Comparison of ENCODE assay signal across 17 cellular contexts in genomic region chr1:50766688-50767087, GRCh38.
DNase-seq lines count a peak whose midpoint lies in the region; ATAC-seq and TF ChIP-seq lines count a peak whose summit lies in the region.
"Had no signal": no experiment of that assay in that cellular context is flagged by ENCODE, and none has a peak within 500 bp of the region (broad histone marks: within the 10 kb centered on the region; RNA-seq: fewer than 3 reads in every experiment).

No MANE protein-coding gene starts in this region.

- H3K27ac Mint-ChIP-seq in activated naive CD8-positive, alpha-beta T cell treated with anti-CD3 and anti-CD28 coated beads, Interleukin-2, amount 10 ng/mL, durations not matched to agents 7 days and 5 days, result peak overlapping the region; percentile 30
- no peak overlapping the region for H3K27ac Mint-ChIP-seq in activated naive CD8-positive, alpha-beta T cell treated with anti-CD3 and anti-CD28 coated beads for 36 hours
- no peak overlapping the region for H3K27ac Mint-ChIP-seq in activated CD8-positive, alpha-beta T cell treated with anti-CD3 and anti-CD28 coated beads, Interleukin-2, amount 10 ng/mL, durations not matched to agents 7 days and 5 days
- H3K27ac Mint-ChIP-seq in memory B cell, result peak overlapping the region; percentile 7
- H3K27ac Mint-ChIP-seq in type B pancreatic cell, result peak overlapping the region; percentile 15
- H3K27ac Mint-ChIP-seq in glutamatergic neuron (ENCODE audit: unreplicated experiment), result no peak overlapping the region
- H3K27ac Mint-ChIP-seq: CD14-positive monocyte, IgD-negative memory B cell had no signal

- peaks cover 15% of the 10 kb centered on the region for H3K36me3 Mint-ChIP-seq in activated naive CD8-positive, alpha-beta T cell treated with anti-CD3 and anti-CD28 coated beads, Interleukin-2, amount 10 ng/mL, durations not matched to agents 7 days and 5 days
- H3K36me3 Mint-ChIP-seq in activated naive CD8-positive, alpha-beta T cell treated with anti-CD3 and anti-CD28 coated beads for 36 hours, result peaks cover 23% of the 10 kb centered on the region
- peaks cover 19% of the 10 kb centered on the region for H3K36me3 Mint-ChIP-seq in activated CD8-positive, alpha-beta T cell treated with anti-CD3 and anti-CD28 coated beads, Interleukin-2, amount 10 ng/mL, durations not matched to agents 7 days and 5 days (ENCODE audit: low read depth)
- H3K36me3 Mint-ChIP-seq in memory B cell, result peaks cover 16% of the 10 kb centered on the region
- peaks cover 5% of the 10 kb centered on the region for H3K36me3 Mint-ChIP-seq in type B pancreatic cell
- H3K36me3 Mint-ChIP-seq in glutamatergic neuron (ENCODE audit: unreplicated experiment), result peaks cover 5% of the 10 kb centered on the region

- POLR2A ChIA-PET in activated naive CD8-positive, alpha-beta T cell treated with anti-CD3 and anti-CD28 coated beads, Interleukin-2, amount 10 ng/mL, durations not matched to agents 7 days and 5 days (lab: Charles Lee), result no interaction called here
- POLR2A ChIA-PET in activated CD8-positive, alpha-beta T cell treated with anti-CD3 and anti-CD28 coated beads, Interleukin-2, amount 10 ng/mL, durations not matched to agents 7 days and 5 days (lab: Charles Lee), result no interaction called here

- no peak for ATAC-seq in activated naive CD8-positive, alpha-beta T cell treated with anti-CD3 and anti-CD28 coated beads, Interleukin-2, amount 10 ng/mL, durations not matched to agents 7 days and 5 days (ENCODE audit: low read depth)
- peak; percentile 33 for ATAC-seq in activated CD8-positive, alpha-beta T cell treated with anti-CD3 and anti-CD28 coated beads, Interleukin-2, amount 10 ng/mL, durations not matched to agents 7 days and 5 days
- ATAC-seq in memory B cell (ENCODE audit: low read depth), result no peak
- no peak for ATAC-seq in GM21723 (IDR thresholded peaks at IDR 0.05; ENCODE audit: unreplicated experiment)
- ATAC-seq: GM12878, HepG2 had no signal

- H3K27me3 Mint-ChIP-seq in activated naive CD8-positive, alpha-beta T cell treated with anti-CD3 and anti-CD28 coated beads, Interleukin-2, amount 10 ng/mL, durations not matched to agents 7 days and 5 days, result no peaks in the 10 kb centered on the region
- H3K27me3 Mint-ChIP-seq in activated naive CD8-positive, alpha-beta T cell treated with anti-CD3 and anti-CD28 coated beads for 36 hours, result no peaks in the 10 kb centered on the region
- no peaks in the 10 kb centered on the region for H3K27me3 Mint-ChIP-seq in activated CD8-positive, alpha-beta T cell treated with anti-CD3 and anti-CD28 coated beads, Interleukin-2, amount 10 ng/mL, durations not matched to agents 7 days and 5 days (ENCODE audit: low read depth)
- no peaks in the 10 kb centered on the region for H3K27me3 Mint-ChIP-seq in memory B cell
- H3K27me3 Mint-ChIP-seq in type B pancreatic cell, result no peaks in the 10 kb centered on the region
- no peaks in the 10 kb centered on the region for H3K27me3 Mint-ChIP-seq in glutamatergic neuron (ENCODE audit: unreplicated experiment)
- H3K27me3 Mint-ChIP-seq: CD4-positive, alpha-beta memory T cell; IgD-negative memory B cell had no signal

- no peak overlapping the region for H3K4me3 Mint-ChIP-seq in activated naive CD8-positive, alpha-beta T cell treated with anti-CD3 and anti-CD28 coated beads, Interleukin-2, amount 10 ng/mL, durations not matched to agents 7 days and 5 days
- H3K4me3 Mint-ChIP-seq in activated naive CD8-positive, alpha-beta T cell treated with anti-CD3 and anti-CD28 coated beads for 36 hours, result no peak overlapping the region
- H3K4me3 Mint-ChIP-seq in activated CD8-positive, alpha-beta T cell treated with anti-CD3 and anti-CD28 coated beads, Interleukin-2, amount 10 ng/mL, durations not matched to agents 7 days and 5 days, result no peak overlapping the region
- H3K4me3 Mint-ChIP-seq in memory B cell, result no peak overlapping the region
- no peak overlapping the region for H3K4me3 Mint-ChIP-seq in type B pancreatic cell
- no peak overlapping the region for H3K4me3 Mint-ChIP-seq in glutamatergic neuron (ENCODE audit: unreplicated experiment)
- H3K4me3 Mint-ChIP-seq: CD14-positive monocyte had no signal

- TF ChIP-seq CTCF in type B pancreatic cell (conservative IDR thresholded peaks at IDR 0.05) (no peak), glutamatergic neuron (IDR thresholded peaks at IDR 0.05; ENCODE audit: partially characterized antibody, unreplicated experiment) (no peak)

- CTCF ChIA-PET in activated CD8-positive, alpha-beta T cell treated with anti-CD3 and anti-CD28 coated beads, Interleukin-2, amount 10 ng/mL, durations not matched to agents 7 days and 5 days (lab: Charles Lee), result interaction anchor here (1.2 to 1.7 kb wide), 2 partner anchors 8 to 163 kb away, joined by 4 read pairs; no protein-coding TSS in a partner anchor

- DNase-seq in activated naive CD8-positive, alpha-beta T cell treated with anti-CD3 and anti-CD28 coated beads, Interleukin-2, amount 10 ng/mL, durations not matched to agents 7 days and 5 days, result no peak
- DNase-seq in activated naive CD8-positive, alpha-beta T cell treated with anti-CD3 and anti-CD28 coated beads for 36 hours, result no peak
- no peak for DNase-seq in activated CD8-positive, alpha-beta T cell treated with anti-CD3 and anti-CD28 coated beads, Interleukin-2, amount 10 ng/mL, durations not matched to agents 7 days and 5 days
- DNase-seq in memory B cell (ENCODE audit: low spot score in 2 of 2), result no peak
- no peak for DNase-seq in type B pancreatic cell (ENCODE audit: extremely low spot score, unreplicated experiment)
- DNase-seq in glutamatergic neuron, result no peak
- no peak for DNase-seq in NCI-H2107 (lab: John Stamatoyannopoulos, UW)
- DNase-seq: 8988T; CD4-positive, alpha-beta memory T cell; DMS79 treated with DMSO at 0.1 percent for 48 hours; EL; GM23248 had no signal

- peaks cover 14% of the 10 kb centered on the region for H3K4me1 Mint-ChIP-seq in activated naive CD8-positive, alpha-beta T cell treated with anti-CD3 and anti-CD28 coated beads, Interleukin-2, amount 10 ng/mL, durations not matched to agents 7 days and 5 days
- H3K4me1 Mint-ChIP-seq in activated naive CD8-positive, alpha-beta T cell treated with anti-CD3 and anti-CD28 coated beads for 36 hours, result peaks cover 35% of the 10 kb centered on the region
- peaks cover 18% of the 10 kb centered on the region for H3K4me1 Mint-ChIP-seq in activated CD8-positive, alpha-beta T cell treated with anti-CD3 and anti-CD28 coated beads, Interleukin-2, amount 10 ng/mL, durations not matched to agents 7 days and 5 days (ENCODE audit: low read depth)
- H3K4me1 Mint-ChIP-seq in memory B cell (peaks cover 18% of the 10 kb centered on the region), type B pancreatic cell (ENCODE audit: unreplicated experiment) (no peaks in the 10 kb centered on the region), glutamatergic neuron (ENCODE audit: low read depth, unreplicated experiment) (no peaks in the 10 kb centered on the region)

- H3K9me3 Mint-ChIP-seq in activated naive CD8-positive, alpha-beta T cell treated with anti-CD3 and anti-CD28 coated beads, Interleukin-2, amount 10 ng/mL, durations not matched to agents 7 days and 5 days, result peaks cover 4% of the 10 kb centered on the region
- H3K9me3 Mint-ChIP-seq in activated naive CD8-positive, alpha-beta T cell treated with anti-CD3 and anti-CD28 coated beads for 36 hours, result peaks cover 4% of the 10 kb centered on the region
- H3K9me3 Mint-ChIP-seq in activated CD8-positive, alpha-beta T cell treated with anti-CD3 and anti-CD28 coated beads, Interleukin-2, amount 10 ng/mL, durations not matched to agents 7 days and 5 days (ENCODE audit: insufficient read depth), result no peaks in the 10 kb centered on the region
- H3K9me3 Mint-ChIP-seq in memory B cell, result peaks cover 3% of the 10 kb centered on the region
- H3K9me3 Mint-ChIP-seq in type B pancreatic cell, result no peaks in the 10 kb centered on the region
- H3K9me3 Mint-ChIP-seq in glutamatergic neuron (ENCODE audit: unreplicated experiment), result peaks cover 3% of the 10 kb centered on the region
- H3K9me3 Mint-ChIP-seq: CD14-positive monocyte had no signal

Comparison
In these comparisons a context has a peak if more than half of its experiments do, and no peak if none do; other contexts are left out.
1. H3K27ac Mint-ChIP-seq: peak in activated naive CD8-positive, alpha-beta T cell treated with anti-CD3 and anti-CD28 coated beads, Interleukin-2, amount 10 ng/mL, durations not matched to agents 7 days and 5 days (single experiment), memory B cell (single experiment) and type B pancreatic cell (single experiment); none in activated naive CD8-positive, alpha-beta T cell treated with anti-CD3 and anti-CD28 coated beads for 36 hours (single experiment), activated CD8-positive, alpha-beta T cell treated with anti-CD3 and anti-CD28 coated beads, Interleukin-2, amount 10 ng/mL, durations not matched to agents 7 days and 5 days (single experiment) and glutamatergic neuron (single experiment).